Comparison of ENCODE assay signal across 8 cellular contexts in genomic region chr3:122668930-122669730, GRCh38. TPM values are rescaled to one million over a fixed set of nuclear protein-coding genes. Genes with fewer than 3 reads are reported as not detected.
DNase-seq lines count a peak whose midpoint lies in the region; ATAC-seq, FAIRE-seq and TF ChIP-seq lines count a peak whose summit lies in the region.

No MANE protein-coding gene starts in this region.

- H3K4me3 ChIP-seq in keratinocyte (ENCODE audit: control insufficient read depth in 2 of 3, extremely low read depth in 1 of 3, insufficient read depth in 2 of 3, low read depth in 1 of 3, low read length in 3 of 3) (no peak overlapping the region), mesendoderm (ENCODE audit: low read length) (no peak overlapping the region), psoas muscle (no peak overlapping the region)

- peak overlapping the region; percentile 22 for H2AFZ ChIP-seq in keratinocyte (ENCODE audit: control insufficient read depth, low read length)

- H3K56ac ChIP-seq in mesendoderm (ENCODE audit: low read length): no peak overlapping the region

- no peak overlapping the region for H3K4ac ChIP-seq in mesendoderm (ENCODE audit: low read depth, low read length)

- H2BK5ac ChIP-seq in mesendoderm (ENCODE audit: low read length): no peak overlapping the region

- H3K79me1 ChIP-seq in mesendoderm (ENCODE audit: low read length): no peaks in the 10 kb centered on the region

- H4K20me1 ChIP-seq in keratinocyte (ENCODE audit: control insufficient read depth, extremely low read depth, insufficient read depth, low read length): no peaks in the 10 kb centered on the region

- DNase-seq in GM10248 (ENCODE audit: extremely low spot score) (peak; percentile 40), SIG-M5 (lab: John Stamatoyannopoulos, UW) (peak; percentile 28), keratinocyte (ENCODE audit: low read depth, low spot score) (no peak), mesendoderm (no peak), NCI-H1694 treated with DMSO at 0.1 percent for 48 hours (lab: John Stamatoyannopoulos, UW) (no peak), psoas muscle (no peak), G401 (ENCODE audit: low spot score) (no peak)

- no peaks in the 10 kb centered on the region for H3K9me1 ChIP-seq in keratinocyte (ENCODE audit: control insufficient read depth, extremely low read depth, insufficient read depth, low read length)

- no peak overlapping the region for H4K5ac ChIP-seq in mesendoderm (ENCODE audit: low read length)

- peak; percentile 99 for ATAC-seq in HG02610 (IDR thresholded peaks at IDR 0.05; ENCODE audit: unreplicated experiment)
- no peak for ATAC-seq in psoas muscle

- H2BK15ac ChIP-seq in mesendoderm (replicated peaks; ENCODE audit: low read depth): no peak overlapping the region

- H4K8ac ChIP-seq in mesendoderm (ENCODE audit: low read depth, low read length): no peak overlapping the region

- no peaks in the 10 kb centered on the region for H3K9me3 ChIP-seq in keratinocyte (ENCODE audit: control insufficient read depth, low read depth, low read length)
- H3K9me3 ChIP-seq in psoas muscle: no peaks in the 10 kb centered on the region

- H3K27me3 ChIP-seq in keratinocyte (ENCODE audit: control insufficient read depth, extremely low read depth, insufficient read depth, low read length): no peaks in the 10 kb centered on the region
- no peaks in the 10 kb centered on the region for H3K27me3 ChIP-seq in mesendoderm (ENCODE audit: insufficient read depth, low read length, poor library complexity)
- no peaks in the 10 kb centered on the region for H3K27me3 ChIP-seq in psoas muscle (ENCODE audit: insufficient read depth in 3 of 3, low read length in 2 of 3)

- no peaks in the 10 kb centered on the region for H3K36me3 ChIP-seq in keratinocyte (ENCODE audit: control insufficient read depth in 2 of 2, extremely low read depth in 1 of 2, insufficient read depth in 2 of 2, low read length in 2 of 2)
- H3K36me3 ChIP-seq in mesendoderm (ENCODE audit: control insufficient read depth, insufficient read depth, low read length): no peaks in the 10 kb centered on the region
- no peaks in the 10 kb centered on the region for H3K36me3 ChIP-seq in psoas muscle (ENCODE audit: insufficient read depth in 1 of 2, low read depth in 1 of 2)

- H3K27ac ChIP-seq in keratinocyte (ENCODE audit: control insufficient read depth, insufficient read depth, low read length): no peak overlapping the region
- H3K27ac ChIP-seq in mesendoderm (ENCODE audit: low read depth, low read length): no peak overlapping the region
- H3K27ac ChIP-seq in psoas muscle: no peak overlapping the region

- POLR2A ChIA-PET in GM10248 (lab: Yijun Ruan, JAX): no interaction called here

- H3K79me2 ChIP-seq in keratinocyte (ENCODE audit: control insufficient read depth, insufficient read depth, low read length) (no peaks in the 10 kb centered on the region), mesendoderm (ENCODE audit: control insufficient read depth, insufficient read depth, low read length) (no peaks in the 10 kb centered on the region)

- no peak overlapping the region for H3K18ac ChIP-seq in mesendoderm (ENCODE audit: low read length)

- H3K4me1 ChIP-seq in keratinocyte (ENCODE audit: control insufficient read depth, extremely low read depth, insufficient read depth, low read length): peaks cover 3% of the 10 kb centered on the region
- no peaks in the 10 kb centered on the region for H3K4me1 ChIP-seq in mesendoderm (ENCODE audit: control insufficient read depth, low read depth, low read length)
- no peaks in the 10 kb centered on the region for H3K4me1 ChIP-seq in psoas muscle

- H2BK120ac ChIP-seq in mesendoderm (ENCODE audit: low read depth, low read length): no peak overlapping the region

- TF ChIP-seq CTCF in GM10248 (IDR thresholded peaks at IDR 0.05; ENCODE audit: control extremely low read depth, extremely low read depth, low read depth, missing control alignments) (no peak), keratinocyte (optimal IDR thresholded peaks at IDR 0.05 in 1 of 3, IDR thresholded peaks at IDR 0.05 in 1 of 3, conservative IDR thresholded peaks at IDR 0.05 in 1 of 3; ENCODE audit: extremely low read depth in 1 of 3, insufficient read depth in 2 of 3, low read length in 3 of 3) (no peak), psoas muscle (IDR thresholded peaks at IDR 0.05) (no peak)

- dilution Hi-C loops in keratinocyte (cut with MboI; ENCODE audit: extremely low pct_ligation_motif_present, low sequenced_read_pairs): no loop called here

- no peak for FAIRE-seq in keratinocyte (lab: Jason Lieb, UNC)

- intact Hi-C loops in psoas muscle (cut with DNase I): no loop called here

- CTCF ChIA-PET in GM10248 (lab: Yijun Ruan, JAX): interaction anchor here (1.0 to 2.1 kb wide), 5 partner anchors 9 to 29 kb away, joined by 3 to 24 read pairs (median 5); no protein-coding TSS in a partner anchor

- no CpG with 5 or more reads among the region's 8 CpGs for WGBS in mesendoderm (ENCODE audit: extremely low coverage, insufficient coverage, low lambda C conversion rate)
- WGBS in psoas muscle, 3 donors: 80 to 84% (median 81%) methylated on average over 8 of the region's 8 CpGs

- in situ Hi-C loops in G401 (cut with HindIII; ENCODE audit: low sequenced_read_pairs): no loop called here

- H3K4me2 ChIP-seq in keratinocyte (ENCODE audit: control insufficient read depth, extremely low read depth, insufficient read depth, low read depth, low read length) (no peak overlapping the region), mesendoderm (ENCODE audit: low read length) (no peak overlapping the region)

- no peak overlapping the region for H3K23ac ChIP-seq in mesendoderm (ENCODE audit: low read length)

- no peak overlapping the region for H2AK5ac ChIP-seq in mesendoderm (ENCODE audit: low read length)

- H3K9ac ChIP-seq in keratinocyte (ENCODE audit: control insufficient read depth, extremely low read depth, insufficient read depth, low read length) (no peak overlapping the region), mesendoderm (ENCODE audit: low read length) (no peak overlapping the region)

RNA-seq across cellular contexts. Expression of gene PARP14, which starts 11.5 kb away (rescaled TPM):
- polyA plus RNA-seq in keratinocyte (19.1 to 27.0 TPM (median 25.7 TPM) in 3 replicates), psoas muscle (1 to 10 TPM; 2.2 to 5.5 (median 3.3) TPM)
- 6.5 TPM for polyA plus RNA-seq in keratinocyte (2011; ENCODE audit: low read depth)
- polyA plus RNA-seq in keratinocyte (2011; cell fraction: cytosol; rRNA removed): 9.0 and 14.9 TPM in 2 replicates
- polyA plus RNA-seq in keratinocyte (2011; cell fraction: nucleus; rRNA removed): 28.0 and 31.8 TPM in 2 replicates
- polyA plus RNA-seq in keratinocyte (2012; ENCODE audit: low replicate concordance): 2.3 and 18.6 TPM in 2 replicates
- 21.3 to 48.7 TPM (median 33.4 TPM) in 3 replicates for polyA minus RNA-seq in keratinocyte
- polyA minus RNA-seq in keratinocyte (2011; cell fraction: cytosol; rRNA and poly(A)+ RNA removed): 18.0 TPM
- polyA minus RNA-seq in keratinocyte (2011; cell fraction: nucleus; rRNA and poly(A)+ RNA removed): 29.2 and 47.5 TPM in 2 replicates
- polyA plus RNA-seq in mesendoderm (2013, experiment 1 of 2): 5.2 TPM
- 5.0 TPM for polyA plus RNA-seq in mesendoderm (2013, experiment 2 of 2)
- total RNA-seq in psoas muscle: 1 to 10 TPM; 6.0 to 10.0 (median 8.6) TPM
- total RNA-seq in G401 (2014; rRNA removed; shearing (Covaris generic)): 9.7 and 21.2 TPM in 2 replicates

Comparison
In these comparisons a context has a peak if more than half of its experiments do, and no peak if none do; other contexts are left out.
1. DNase-seq: peak in GM10248 (single experiment) and SIG-M5 (single experiment); none in keratinocyte (single experiment), mesendoderm (single experiment), NCI-H1694 treated with DMSO at 0.1 percent for 48 hours (single experiment), psoas muscle (0 of 2) and G401 (single experiment).